Comparison of ENCODE assay signal across 22 cellular contexts in the genomic region with DNA sequence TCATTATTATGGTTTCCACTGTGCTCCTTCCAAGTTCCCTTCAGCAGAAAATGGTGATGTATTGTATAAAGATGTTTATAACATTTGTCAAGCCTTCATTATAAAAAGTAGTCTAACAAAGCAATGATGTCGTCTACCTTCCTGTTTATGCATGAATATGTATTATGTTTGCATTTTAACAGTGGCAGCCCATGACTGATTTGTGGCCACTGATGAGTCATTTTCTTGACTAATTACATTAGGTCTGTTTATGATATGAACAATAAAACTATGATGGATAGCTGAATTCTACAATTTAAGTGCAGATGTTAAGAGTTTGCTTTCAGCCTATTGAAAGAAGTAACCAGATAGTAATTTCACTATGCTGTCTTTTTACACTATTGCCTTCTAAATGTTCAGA.
DNase-seq lines count a peak whose midpoint lies in the region; ATAC-seq and TF ChIP-seq lines count a peak whose summit lies in the region.
"Had no signal": no experiment of that assay in that cellular context is flagged by ENCODE, and none has a peak within 500 bp of the region (broad histone marks: within the 10 kb centered on the region; RNA-seq: fewer than 3 reads in every experiment).

No MANE protein-coding gene starts in this region.

- peaks cover 0 to 3% (median 0%) of the 10 kb centered on the region in 7 donors for H3K9me3 Mint-ChIP-seq in CD14-positive monocyte
- H3K9me3 Mint-ChIP-seq: CD4-positive, alpha-beta T cell had no signal

- no peaks in the 10 kb centered on the region for H3K36me3 Mint-ChIP-seq in CD14-positive monocyte

- intact Hi-C loops in CD14-positive monocyte (cut with micrococcal nuclease): no loop called here

- no peaks in the 10 kb centered on the region for H3K27me3 ChIP-seq in foreskin keratinocyte
- H3K27me3 ChIP-seq: BE2C, Peyer's patch had no signal

- no peaks in the 10 kb centered on the region for H3K4me1 Mint-ChIP-seq in CD14-positive monocyte

- TF ChIP-seq CTCF in foreskin keratinocyte (conservative IDR thresholded peaks at IDR 0.05): no peak
- no peak for TF ChIP-seq CTCF in CD14-positive monocyte (IDR thresholded peaks at IDR 0.05)

- no peak overlapping the region for H3K4me3 Mint-ChIP-seq in CD14-positive monocyte
- H3K4me3 Mint-ChIP-seq: CD4-positive, alpha-beta T cell had no signal

- no peak overlapping the region for H3K27ac Mint-ChIP-seq in CD14-positive monocyte
- H3K27ac Mint-ChIP-seq: CD4-positive, alpha-beta T cell had no signal

- peaks cover 12% of the 10 kb centered on the region for H3K4me1 ChIP-seq in foreskin keratinocyte

- no peak overlapping the region for H3K27ac ChIP-seq in foreskin keratinocyte
- H3K27ac ChIP-seq: GM23248, Peyer's patch had no signal

- no peaks in the 10 kb centered on the region for H3K27me3 Mint-ChIP-seq in CD14-positive monocyte (ENCODE audit: low read depth in 3 of 3)
- H3K27me3 Mint-ChIP-seq: CD4-positive, alpha-beta T cell had no signal

- DNase-seq in H4 (ENCODE audit: low spot score) (peak; percentile 46), M059J (ENCODE audit: low read depth) (peak; percentile 5), dedifferentiated amniotic fluid mesenchymal stem cell (ENCODE audit: extremely low spot score) (peak; percentile 33), foreskin keratinocyte (peak; percentile 28 to 42), CD14-positive monocyte (ENCODE audit: low spot score) (no peak), NCI-H82 (lab: John Stamatoyannopoulos, UW) (no peak), AML-193 (lab: John Stamatoyannopoulos, UW) (no peak), nucleus accumbens (lab: John Stamatoyannopoulos, UW) (no peak)
- DNase-seq: BE2C; CD4-positive, alpha-beta T cell; GDM1; GM23248; KBM-7; NCI-H1048; NCI-H1436 treated with DMSO at 0.1 percent for 48 hours; NCI-H2029; NCI-H2171; NCI-H526 treated with DMSO at 0.1 percent for 48 hours; Peyer's patch had no signal

- peak; percentile 74 for ATAC-seq in foreskin keratinocyte
- ATAC-seq: HCT116, HepG2, Right ventricle myocardium inferior had no signal

Comparison
In these comparisons a context has a peak if more than half of its experiments do, and no peak if none do; other contexts are left out.
1. DNase-seq: peak in H4 (single experiment), M059J (single experiment), dedifferentiated amniotic fluid mesenchymal stem cell (single experiment) and foreskin keratinocyte (2 of 2); none in CD14-positive monocyte (single experiment), NCI-H82 (single experiment), AML-193 (0 of 2) and nucleus accumbens (0 of 56).